19 cellular contexts compared by ENCODE assay signal in the genomic region with DNA sequence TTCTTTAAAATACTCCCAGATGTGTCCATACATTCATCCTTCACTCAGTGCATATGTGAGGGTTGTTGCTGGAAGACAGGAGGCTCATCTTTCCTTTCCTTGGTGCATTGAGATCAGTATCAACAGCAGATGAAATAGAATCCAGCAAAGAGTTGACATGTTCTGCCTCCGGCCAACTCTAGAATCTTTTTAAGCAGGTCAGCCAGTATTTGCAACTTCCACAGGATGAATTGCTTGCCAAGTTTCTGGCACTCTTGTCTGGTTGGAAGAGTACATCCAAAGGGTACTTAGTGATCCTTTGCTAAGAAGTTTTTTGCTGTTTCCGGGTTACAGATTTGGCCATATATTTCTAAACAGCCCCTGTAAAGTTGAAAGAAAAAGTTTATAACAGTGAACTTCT. TPM values are rescaled to one million over a fixed set of nuclear protein-coding genes. Genes with fewer than 3 reads are reported as not detected.
A peak's percentile ranks its signal among the peaks of the same experiment; 100 is the strongest.
DNase-seq lines count a peak whose midpoint lies in the region; ATAC-seq and TF ChIP-seq lines count a peak whose summit lies in the region.
"Had no signal": no experiment of that assay in that cellular context is flagged by ENCODE, and none has a peak within 500 bp of the region (broad histone marks: within the 10 kb centered on the region; RNA-seq: fewer than 3 reads in every experiment).

No MANE protein-coding gene starts in this region.

- H4K20me1 ChIP-seq in fibroblast of lung (ENCODE audit: control insufficient read depth, extremely low read depth, insufficient read depth, low read length): no peaks in the 10 kb centered on the region

- whole genome bisulfite sequencing in lung, 2 donors: 52 to 71% methylated on average over 2 of the region's 2 CpGs
- WGBS in transverse colon (ENCODE audit: low coverage in 1 of 2), 2 donors: 34 to 44% methylated on average over 1 to 2 of the region's 2 CpGs

- H3K4me3 ChIP-seq in fibroblast of lung (replicated peaks in 1 of 4; ENCODE audit: control extremely low read depth in 1 of 4, insufficient read depth in 1 of 4, low read depth in 3 of 4, low read length in 4 of 4): no peak overlapping the region
- H3K4me3 ChIP-seq in lung: no peak overlapping the region
- no peak overlapping the region for H3K4me3 ChIP-seq in transverse colon

- DNase-seq in activated CD8-positive, alpha-beta T cell treated with anti-CD3 and anti-CD28 coated beads for 36 hours: no peak
- DNase-seq in activated CD8-positive, alpha-beta T cell treated with anti-CD3 and anti-CD28 coated beads, Interleukin-2, amount 10 ng/mL, durations not matched to agents 7 days and 5 days: no peak
- DNase-seq in fibroblast of lung (ENCODE audit: low read depth in 2 of 2): peak; percentile 26 to 47
- peak; percentile 42 for DNase-seq in lung (ENCODE audit: low spot score)
- DNase-seq in transverse colon: no peak
- DNase-seq in activated CD4-positive, alpha-beta T cell treated with anti-CD3 and anti-CD28 coated beads, Interleukin-2, amount 50 U/mL, for 1 hour: no peak
- no peak for DNase-seq in NCI-H2081 (lab: John Stamatoyannopoulos, UW)
- DNase-seq: activated CD4-positive, CD25-positive, alpha-beta regulatory T cell; activated CD8-positive, alpha-beta memory T cell treated with anti-CD3 and anti-CD28 coated beads, Interleukin-2, amount 50 U/mL, for 4 hours; activated naive CD4-positive, alpha-beta T cell treated with Interleukin-2 at 50 U/mL for 16 hours; DND-41; left colon; naive thymus-derived CD4-positive, alpha-beta T cell; NCI-H1417; T-helper 2 cell had no signal

- CTCF ChIA-PET in activated CD8-positive, alpha-beta T cell treated with anti-CD3 and anti-CD28 coated beads for 36 hours (lab: Charles Lee): no interaction called here
- CTCF ChIA-PET in activated CD8-positive, alpha-beta T cell treated with anti-CD3 and anti-CD28 coated beads, Interleukin-2, amount 10 ng/mL, durations not matched to agents 7 days and 5 days (lab: Charles Lee): no interaction called here

- peaks cover 49% of the 10 kb centered on the region for H3K36me3 Mint-ChIP-seq in activated CD8-positive, alpha-beta T cell treated with anti-CD3 and anti-CD28 coated beads for 36 hours (ENCODE audit: low read depth)
- peaks cover 67% of the 10 kb centered on the region for H3K36me3 Mint-ChIP-seq in activated CD8-positive, alpha-beta T cell treated with anti-CD3 and anti-CD28 coated beads, Interleukin-2, amount 10 ng/mL, durations not matched to agents 7 days and 5 days (ENCODE audit: low read depth)

- H3K4me1 ChIP-seq in fibroblast of lung (ENCODE audit: control insufficient read depth, extremely low read depth, insufficient read depth, low read length) (peaks cover 2% of the 10 kb centered on the region), lung (ENCODE audit: control insufficient read depth in 2 of 2, insufficient read depth in 2 of 2, low read length in 2 of 2) (peaks cover 0 to 6% of the 10 kb centered on the region in 2 donors), transverse colon (peaks cover 11 to 45% (median 33%) of the 10 kb centered on the region in 4 donors)

- H2AFZ ChIP-seq in fibroblast of lung (ENCODE audit: low read length): no peak overlapping the region

- H3K27me3 Mint-ChIP-seq in activated CD8-positive, alpha-beta T cell treated with anti-CD3 and anti-CD28 coated beads for 36 hours: no peaks in the 10 kb centered on the region
- no peaks in the 10 kb centered on the region for H3K27me3 Mint-ChIP-seq in activated CD8-positive, alpha-beta T cell treated with anti-CD3 and anti-CD28 coated beads, Interleukin-2, amount 10 ng/mL, durations not matched to agents 7 days and 5 days (ENCODE audit: low read depth)
- H3K27me3 Mint-ChIP-seq: naive thymus-derived CD4-positive, alpha-beta T cell had no signal

- H3K4me2 ChIP-seq in fibroblast of lung (ENCODE audit: extremely low read depth, insufficient read depth, low read length): no peak overlapping the region
- H3K4me2 ChIP-seq: KMS-11 had no signal

- POLR2A ChIA-PET in activated CD8-positive, alpha-beta T cell treated with anti-CD3 and anti-CD28 coated beads for 36 hours (lab: Charles Lee): no interaction called here
- POLR2A ChIA-PET in activated CD8-positive, alpha-beta T cell treated with anti-CD3 and anti-CD28 coated beads, Interleukin-2, amount 10 ng/mL, durations not matched to agents 7 days and 5 days (lab: Charles Lee): interaction anchor here (0.6 kb wide), 1 partner anchor 57 kb away, joined by 3 read pairs; no protein-coding TSS in a partner anchor

- H3K27ac Mint-ChIP-seq in activated CD8-positive, alpha-beta T cell treated with anti-CD3 and anti-CD28 coated beads for 36 hours: peak overlapping the region; percentile 36
- H3K27ac Mint-ChIP-seq in activated CD8-positive, alpha-beta T cell treated with anti-CD3 and anti-CD28 coated beads, Interleukin-2, amount 10 ng/mL, durations not matched to agents 7 days and 5 days: no peak overlapping the region

- TF ChIP-seq EP300 in transverse colon (IDR thresholded peaks at IDR 0.05; ENCODE audit: low read depth): no peak

- H3K9me3 Mint-ChIP-seq in activated CD8-positive, alpha-beta T cell treated with anti-CD3 and anti-CD28 coated beads for 36 hours: no peaks in the 10 kb centered on the region
- H3K9me3 Mint-ChIP-seq in activated CD8-positive, alpha-beta T cell treated with anti-CD3 and anti-CD28 coated beads, Interleukin-2, amount 10 ng/mL, durations not matched to agents 7 days and 5 days (ENCODE audit: insufficient read depth): no peaks in the 10 kb centered on the region

- H3K4me1 Mint-ChIP-seq in activated CD8-positive, alpha-beta T cell treated with anti-CD3 and anti-CD28 coated beads for 36 hours (ENCODE audit: low read depth): peaks cover 14% of the 10 kb centered on the region
- H3K4me1 Mint-ChIP-seq in activated CD8-positive, alpha-beta T cell treated with anti-CD3 and anti-CD28 coated beads, Interleukin-2, amount 10 ng/mL, durations not matched to agents 7 days and 5 days (ENCODE audit: low read depth): no peaks in the 10 kb centered on the region

- H3K9ac ChIP-seq in fibroblast of lung (ENCODE audit: insufficient read depth, low read length): no peak overlapping the region
- H3K9ac ChIP-seq: KMS-11 had no signal

- no peak for ATAC-seq in activated CD8-positive, alpha-beta T cell treated with anti-CD3 and anti-CD28 coated beads for 36 hours
- ATAC-seq in activated CD8-positive, alpha-beta T cell treated with anti-CD3 and anti-CD28 coated beads, Interleukin-2, amount 10 ng/mL, durations not matched to agents 7 days and 5 days: no peak
- ATAC-seq in lung (ENCODE audit: insufficient read depth, low FRiP score): no peak
- no peak for ATAC-seq in HG03108 (IDR thresholded peaks at IDR 0.05; ENCODE audit: unreplicated experiment)
- ATAC-seq: naive thymus-derived CD4-positive, alpha-beta T cell had no signal

- no peaks in the 10 kb centered on the region for H3K27me3 ChIP-seq in fibroblast of lung (ENCODE audit: control insufficient read depth, insufficient read depth, low read length)
- H3K27me3 ChIP-seq in lung (ENCODE audit: control insufficient read depth, insufficient read depth): no peaks in the 10 kb centered on the region
- H3K27me3 ChIP-seq in transverse colon: no peaks in the 10 kb centered on the region

- TF ChIP-seq CTCF in activated CD8-positive, alpha-beta T cell treated with anti-CD3 and anti-CD28 coated beads for 36 hours (IDR thresholded peaks at IDR 0.05): no peak
- TF ChIP-seq CTCF in fibroblast of lung (conservative IDR thresholded peaks at IDR 0.05 in 1 of 2, IDR thresholded peaks at IDR 0.05 in 1 of 2; ENCODE audit: low read depth in 1 of 2, low read length in 2 of 2) (no peak), lung (IDR thresholded peaks at IDR 0.05; ENCODE audit: control extremely low read depth, extremely low read depth) (no peak), transverse colon (IDR thresholded peaks at IDR 0.05) (no peak)

- in situ Hi-C loops in transverse colon (cut with MboI; ENCODE audit: low pct_ligation_motif_present in 1 of 4, low pct_unique_long_range_greater_than_20kb in 1 of 4, low sequenced_read_pairs in 3 of 4): no loop called here

- H3K36me3 ChIP-seq in fibroblast of lung (ENCODE audit: control insufficient read depth, insufficient read depth, low read length) (peaks cover 8% of the 10 kb centered on the region), lung (ENCODE audit: control insufficient read depth in 2 of 2, insufficient read depth in 2 of 2, low read length in 2 of 2) (peaks cover 18 to 21% of the 10 kb centered on the region in 2 donors), transverse colon (peaks cover 0 to 16% (median 3%) of the 10 kb centered on the region in 4 donors)

- intact Hi-C loops in activated CD8-positive, alpha-beta T cell treated with anti-CD3 and anti-CD28 coated beads for 36 hours (cut with micrococcal nuclease): no loop called here
- intact Hi-C loops in transverse colon (cut with DNase I; ENCODE audit: low total_unique reads): no loop called here

- H3K9me3 ChIP-seq in fibroblast of lung (ENCODE audit: control insufficient read depth, insufficient read depth, low read depth, low read length) (no peaks in the 10 kb centered on the region), lung (ENCODE audit: control insufficient read depth in 2 of 2, insufficient read depth in 1 of 2, low read length in 1 of 2) (no peaks in the 10 kb centered on the region), transverse colon (no peaks in the 10 kb centered on the region)

- H3K27ac ChIP-seq in fibroblast of lung (ENCODE audit: insufficient read depth, low read length): no peak overlapping the region
- no peak overlapping the region for H3K27ac ChIP-seq in lung (ENCODE audit: low read depth in 1 of 2, low read length in 1 of 2)
- H3K27ac ChIP-seq in transverse colon: peak overlapping the region; percentile 8 to 55 (median 53)
- H3K27ac ChIP-seq: 22Rv1, HL-60, KMS-11 had no signal

- no peak overlapping the region for H3K4me3 Mint-ChIP-seq in activated CD8-positive, alpha-beta T cell treated with anti-CD3 and anti-CD28 coated beads for 36 hours
- H3K4me3 Mint-ChIP-seq in activated CD8-positive, alpha-beta T cell treated with anti-CD3 and anti-CD28 coated beads, Interleukin-2, amount 10 ng/mL, durations not matched to agents 7 days and 5 days: no peak overlapping the region
- H3K4me3 Mint-ChIP-seq: naive thymus-derived CD4-positive, alpha-beta T cell had no signal

- H3K79me2 ChIP-seq in fibroblast of lung (ENCODE audit: control insufficient read depth, insufficient read depth, low read length): peaks cover 1% of the 10 kb centered on the region

- TF ChIP-seq POLR2A in transverse colon (IDR thresholded peaks at IDR 0.05): no peak

RNA-seq across cellular contexts. Expression of a gene that starts 21.1 kb away (rescaled TPM):
- not detected for total RNA-seq in activated CD8-positive, alpha-beta T cell treated with anti-CD3 and anti-CD28 coated beads for 36 hours
- total RNA-seq in activated CD8-positive, alpha-beta T cell treated with anti-CD3 and anti-CD28 coated beads, Interleukin-2, amount 10 ng/mL, durations not matched to agents 7 days and 5 days: not detected
- 43.7 and 58.1 TPM in 2 replicates for total RNA-seq in fibroblast of lung
- 31.5 and 50.9 TPM in 2 replicates for polyA plus RNA-seq in fibroblast of lung
- polyA plus RNA-seq in fibroblast of lung (2012): 24.4 and 34.5 TPM in 2 replicates
- polyA minus RNA-seq in fibroblast of lung (ENCODE audit: low replicate concordance): 8.8 and 12.8 TPM in 2 replicates
- total RNA-seq in lung: 10 to 100 TPM in 1 of 2 donors, 1 to 10 TPM in 1; 6.0 to 15.4 TPM
- polyA plus RNA-seq in lung: 1 to 10 TPM; 2.0 to 5.4 TPM
- 10 to 100 TPM; 24.9 to 95.5 (median 43.8) TPM for total RNA-seq in transverse colon
- total RNA-seq: naive thymus-derived CD4-positive, alpha-beta T cell had no signal
- polyA plus RNA-seq: naive thymus-derived CD4-positive, alpha-beta T cell had no signal

RNA-seq across cellular contexts. Expression of a gene that starts 30.5 kb away (rescaled TPM):
- 100 to 1,000 TPM; 308 to 318 TPM for total RNA-seq in activated CD8-positive, alpha-beta T cell treated with anti-CD3 and anti-CD28 coated beads for 36 hours
- 100 to 1,000 TPM; 290 to 298 TPM for total RNA-seq in activated CD8-positive, alpha-beta T cell treated with anti-CD3 and anti-CD28 coated beads, Interleukin-2, amount 10 ng/mL, durations not matched to agents 7 days and 5 days
- total RNA-seq in fibroblast of lung (92.5 and 95.0 TPM in 2 replicates), lung (100 to 1,000 TPM; 151 to 205 TPM), transverse colon (100 to 1,000 TPM in 1 of 4 donors, 10 to 100 TPM in 3; 40.4 to 117 (median 67.7) TPM)
- polyA plus RNA-seq in fibroblast of lung (169 TPM in 2 replicates), lung (10 to 100 TPM; 37.7 to 63.5 TPM)
- 105 and 121 TPM in 2 replicates for polyA plus RNA-seq in fibroblast of lung (2012)
- 65.1 and 87.1 TPM in 2 replicates for polyA minus RNA-seq in fibroblast of lung (ENCODE audit: low replicate concordance)

RNA-seq across cellular contexts. Expression of a gene that starts 31.2 kb away (rescaled TPM):
- 10 to 100 TPM; 53.4 to 57.6 TPM for total RNA-seq in activated CD8-positive, alpha-beta T cell treated with anti-CD3 and anti-CD28 coated beads for 36 hours
- 10 to 100 TPM; 50.5 to 54.1 TPM for total RNA-seq in activated CD8-positive, alpha-beta T cell treated with anti-CD3 and anti-CD28 coated beads, Interleukin-2, amount 10 ng/mL, durations not matched to agents 7 days and 5 days
- total RNA-seq in fibroblast of lung (37.8 and 38.0 TPM in 2 replicates), lung (10 to 100 TPM; 26.7 to 40.1 TPM), transverse colon (10 to 100 TPM in 3 of 4 donors, 1 to 10 TPM in 1; 3.4 to 72.9 (median 34.5) TPM)
- polyA plus RNA-seq in fibroblast of lung (72.6 and 92.3 TPM in 2 replicates), lung (10 to 100 TPM; 52.5 to 86.1 TPM)
- 53.2 and 63.8 TPM in 2 replicates for polyA plus RNA-seq in fibroblast of lung (2012)
- 0.70 and 3.7 TPM in 2 replicates for polyA minus RNA-seq in fibroblast of lung (ENCODE audit: low replicate concordance)

Comparison
In these comparisons a context has a peak if more than half of its experiments do, and no peak if none do; other contexts are left out.
1. DNase-seq: peak in fibroblast of lung (2 of 2) and lung (single experiment); none in activated CD8-positive, alpha-beta T cell treated with anti-CD3 and anti-CD28 coated beads for 36 hours (single experiment), activated CD8-positive, alpha-beta T cell treated with anti-CD3 and anti-CD28 coated beads, Interleukin-2, amount 10 ng/mL, durations not matched to agents 7 days and 5 days (single experiment), transverse colon (single experiment), activated CD4-positive, alpha-beta T cell treated with anti-CD3 and anti-CD28 coated beads, Interleukin-2, amount 50 U/mL, for 1 hour (single experiment) and NCI-H2081 (0 of 2).
2. H3K27ac ChIP-seq: peak in transverse colon (4 of 4); none in fibroblast of lung (single experiment) and lung (0 of 2).
3. RNA of a gene that starts 21.1 kb away (total RNA-seq): 43.7 to 58.1 TPM in fibroblast of lung, 24.9 to 95.5 TPM in transverse colon and 6.0 to 15.4 TPM in lung; not detected in activated CD8-positive, alpha-beta T cell treated with anti-CD3 and anti-CD28 coated beads for 36 hours and not detected in activated CD8-positive, alpha-beta T cell treated with anti-CD3 and anti-CD28 coated beads, Interleukin-2, amount 10 ng/mL, durations not matched to agents 7 days and 5 days; every median in the first group is over 4 times any median in the second.